In genomic region chr15:40956543-40956982, GRCh38 we compare ENCODE assay signal across 14 cellular contexts. TPM values are rescaled to one million over a fixed set of nuclear protein-coding genes. Genes with fewer than 3 reads are reported as not detected.
A peak's percentile ranks its signal among the peaks of the same experiment; 100 is the strongest.
DNase-seq lines count a peak whose midpoint lies in the region; ATAC-seq and TF ChIP-seq lines count a peak whose summit lies in the region.
"Had no signal": no experiment of that assay in that cellular context is flagged by ENCODE, and none has a peak within 500 bp of the region (broad histone marks: within the 10 kb centered on the region; RNA-seq: fewer than 3 reads in every experiment).

No MANE protein-coding gene starts in this region.

- no peaks in the 10 kb centered on the region; the same call in 1 of the 2 replicates for H4K20me1 ChIP-seq in GM23248 (ENCODE audit: insufficient read depth)

- H2BK15ac ChIP-seq in neuronal stem cell (ENCODE audit: low read length), result no peak overlapping the region

- H2BK12ac ChIP-seq in neuronal stem cell (ENCODE audit: low read length), result no peak overlapping the region

- H2BK120ac ChIP-seq in neuronal stem cell (ENCODE audit: low read depth, low read length), result no peak overlapping the region

- peaks cover 18% of the 10 kb centered on the region for H3F3A ChIP-seq in GM23248 (ENCODE audit: insufficient read depth)

- no peaks in the 10 kb centered on the region for H3K27me3 Mint-ChIP-seq in chondrocyte (ENCODE audit: low read depth)

- H3K36me3 ChIP-seq in GM23248 (ENCODE audit: low read depth), result peaks cover 19% of the 10 kb centered on the region; the same call in 1 of the 2 replicates
- H3K36me3 ChIP-seq in neuronal stem cell (replicated peaks in 1 of 2; ENCODE audit: control insufficient read depth in 2 of 2, insufficient read depth in 2 of 2, low read length in 2 of 2), result peaks cover 0 to 8% of the 10 kb centered on the region in 2 donors
- H3K36me3 ChIP-seq: colonic mucosa, right lobe of liver had no signal

- in situ Hi-C loops in GM23248 (cut with MboI), result no loop called here

- H2AFZ ChIP-seq in GM23248, result no peak overlapping the region
- no peak overlapping the region for H2AFZ ChIP-seq in neuronal stem cell (ENCODE audit: low read length)

- H3K27ac ChIP-seq in GM23248 (no peak overlapping the region), neuronal stem cell (replicated peaks; ENCODE audit: low read length) (no peak overlapping the region), substantia nigra (ENCODE audit: low read depth, low read length, poor library complexity, severe bottlenecking) (no peak overlapping the region)
- H3K27ac ChIP-seq: colonic mucosa, right lobe of liver had no signal

- H3K4ac ChIP-seq in neuronal stem cell (ENCODE audit: low read length), result no peak overlapping the region

- 94 to 100% methylated on average over 3 of the region's 3 CpGs for WGBS in GM23248 (ENCODE audit: low coverage in 1 of 2, low lambda C conversion rate in 2 of 2, missing lambda C conversion rate in 2 of 2), 2 experiments
- WGBS in neuronal stem cell (ENCODE audit: extremely low coverage in 2 of 2, insufficient read length in 2 of 2, insufficient replicate concordance in 1 of 2), 2 donors, result no CpG with 5 or more reads among the region's 3 CpGs

- no peak overlapping the region for H4K8ac ChIP-seq in neuronal stem cell (ENCODE audit: low read depth, low read length)

- H3K27ac Mint-ChIP-seq in chondrocyte (ENCODE audit: unreplicated experiment), result peak overlapping the region; percentile 65

- peaks cover 76% of the 10 kb centered on the region for H3K4me1 Mint-ChIP-seq in chondrocyte (ENCODE audit: low read depth)

- no peaks in the 10 kb centered on the region for H3K27me3 ChIP-seq in GM23248 (replicated peaks; ENCODE audit: insufficient read depth)
- peaks cover 0 to 16% (median 0%) of the 10 kb centered on the region in 3 experiments for H3K27me3 ChIP-seq in neuronal stem cell (ENCODE audit: control insufficient read depth in 3 of 3, insufficient read depth in 3 of 3, low read depth in 1 of 3, low read length in 3 of 3)
- H3K27me3 ChIP-seq: colonic mucosa, right lobe of liver had no signal

- H3K9me2 ChIP-seq in GM23248 (ENCODE audit: insufficient read depth), result no peaks in the 10 kb centered on the region

- no peak overlapping the region for H4K91ac ChIP-seq in neuronal stem cell (ENCODE audit: low read depth, low read length, poor library complexity)

- H3K4me3 Mint-ChIP-seq in chondrocyte (ENCODE audit: unreplicated experiment), result peak overlapping the region; percentile 69

- no peak for DNase-seq in AG10803 (ENCODE audit: low read depth)
- DNase-seq in GM23248, result no peak
- no peak for DNase-seq in chondrocyte (ENCODE audit: low spot score)
- DNase-seq in neuronal stem cell (ENCODE audit: low spot score), result no peak
- no peak for DNase-seq in activated effector memory CD4-positive, alpha-beta T cell treated with anti-CD3 and anti-CD28 coated beads, Interleukin-2, amount 50 U/mL, for 16 hours
- DNase-seq in substantia nigra (lab: John Stamatoyannopoulos, UW), result no peak
- no peak for DNase-seq in NCI-H82 treated with DMSO at 0.1 percent for 48 hours (lab: John Stamatoyannopoulos, UW; ENCODE audit: unreplicated experiment)
- DNase-seq: activated CD4-positive, CD25-positive, alpha-beta regulatory T cell; colonic mucosa; Kasumi-1; NCI-H2029; right lobe of liver had no signal

- H3K18ac ChIP-seq in neuronal stem cell (ENCODE audit: low read length), result no peak overlapping the region

- H2AK5ac ChIP-seq in neuronal stem cell (ENCODE audit: low read depth, low read length), result peak overlapping the region; percentile 47

- H3K4me1 ChIP-seq in GM23248 (ENCODE audit: insufficient read depth) (peaks cover 32% of the 10 kb centered on the region), neuronal stem cell (ENCODE audit: control insufficient read depth in 2 of 2, insufficient read depth in 1 of 2, low read depth in 1 of 2, low read length in 2 of 2) (peaks cover 6 to 9% of the 10 kb centered on the region in 2 donors)

- H3K9me3 Mint-ChIP-seq in chondrocyte (ENCODE audit: low read depth), result no peaks in the 10 kb centered on the region

- H2BK5ac ChIP-seq in neuronal stem cell (ENCODE audit: low read length), result no peak overlapping the region

- peak overlapping the region; percentile 17 for H3K14ac ChIP-seq in neuronal stem cell (ENCODE audit: low read length)

- H3K79me1 ChIP-seq in neuronal stem cell (ENCODE audit: low read depth, low read length), result peaks cover 7% of the 10 kb centered on the region

- peak overlapping the region; percentile 98 for H3K4me3 ChIP-seq in AG10803 (ENCODE audit: low read length)
- H3K4me3 ChIP-seq in GM23248, result peak overlapping the region; percentile 83
- H3K4me3 ChIP-seq in neuronal stem cell (ENCODE audit: low read length in 2 of 2), result no peak overlapping the region
- H3K4me3 ChIP-seq: colonic mucosa, right lobe of liver had no signal

- peaks cover 32% of the 10 kb centered on the region for H3K79me2 ChIP-seq in GM23248 (ENCODE audit: insufficient read depth)

- H3K36me3 Mint-ChIP-seq in chondrocyte (ENCODE audit: low read depth), result peaks cover 14% of the 10 kb centered on the region

- TF ChIP-seq CTCF in AG10803 (conservative IDR thresholded peaks at IDR 0.05; ENCODE audit: low read length) (no peak), chondrocyte (IDR thresholded peaks at IDR 0.05) (no peak)

- H3K9ac ChIP-seq in GM23248 (peak overlapping the region; percentile 41; the same call in 1 of the 2 replicates), neuronal stem cell (ENCODE audit: low read depth, low read length, poor library complexity) (peak overlapping the region; percentile 13)

- H3K4me2 ChIP-seq in GM23248 (ENCODE audit: unreplicated experiment) (peak overlapping the region; percentile 60), neuronal stem cell (ENCODE audit: insufficient read depth, low read length, poor library complexity, severe bottlenecking) (no peak overlapping the region)

- peak overlapping the region; percentile 26 for H3K23ac ChIP-seq in neuronal stem cell (ENCODE audit: low read depth, low read length, poor library complexity)

- no peaks in the 10 kb centered on the region for H3K9me3 ChIP-seq in GM23248 (ENCODE audit: low read depth)
- peaks cover 0 to 2% of the 10 kb centered on the region in 2 donors for H3K9me3 ChIP-seq in neuronal stem cell (replicated peaks in 1 of 2; ENCODE audit: control insufficient read depth in 2 of 2, insufficient read depth in 1 of 2, low read depth in 1 of 2, low read length in 2 of 2)
- H3K9me3 ChIP-seq: colonic mucosa, right lobe of liver had no signal

- no peak for ATAC-seq in HG03108 (IDR thresholded peaks at IDR 0.05; ENCODE audit: unreplicated experiment)
- ATAC-seq: right lobe of liver had no signal

RNA-seq across cellular contexts. Expression of gene CHAC1, which starts 3.3 kb away (rescaled TPM):
- 65.8 and 74.4 TPM in 2 replicates for total RNA-seq in GM23248 (2014; rRNA removed; shearing (Covaris generic))
- 43.8 and 47.2 TPM in 2 replicates for polyA plus RNA-seq in GM23248 (2016; fragmentation: Nextera tagmentation; extraction: Ambion mirVana)
- 2.8 to 78.5 TPM (median 77.6 TPM) in 3 replicates for total RNA-seq in chondrocyte
- polyA plus RNA-seq in neuronal stem cell (2013, experiment 1 of 2), result 3.9 TPM
- 3.7 TPM for polyA plus RNA-seq in neuronal stem cell (2013, experiment 2 of 2)

RNA-seq across cellular contexts. Expression of gene DLL4, which starts 27.4 kb away (rescaled TPM):
- not detected in 2 replicates for total RNA-seq in GM23248 (2014; rRNA removed; shearing (Covaris generic))
- polyA plus RNA-seq in GM23248 (2016; fragmentation: Nextera tagmentation; extraction: Ambion mirVana), result not detected in 2 replicates
- 0.36 to 0.45 TPM in 2 of 3 replicates, not detected in the other for total RNA-seq in chondrocyte
- polyA plus RNA-seq in neuronal stem cell (2013, experiment 1 of 2), result 0.20 TPM
- polyA plus RNA-seq in neuronal stem cell (2013, experiment 2 of 2), result 0.21 TPM
- total RNA-seq: mononuclear cell had no signal

Comparison
In these comparisons a context has a peak if more than half of its experiments do, and no peak if none do; other contexts are left out.
1. H3K4me3 ChIP-seq: peak in AG10803 (single experiment) and GM23248 (single experiment); none in neuronal stem cell (0 of 2).